ENCODE assay signal across 9 cellular contexts in the genomic region with DNA sequence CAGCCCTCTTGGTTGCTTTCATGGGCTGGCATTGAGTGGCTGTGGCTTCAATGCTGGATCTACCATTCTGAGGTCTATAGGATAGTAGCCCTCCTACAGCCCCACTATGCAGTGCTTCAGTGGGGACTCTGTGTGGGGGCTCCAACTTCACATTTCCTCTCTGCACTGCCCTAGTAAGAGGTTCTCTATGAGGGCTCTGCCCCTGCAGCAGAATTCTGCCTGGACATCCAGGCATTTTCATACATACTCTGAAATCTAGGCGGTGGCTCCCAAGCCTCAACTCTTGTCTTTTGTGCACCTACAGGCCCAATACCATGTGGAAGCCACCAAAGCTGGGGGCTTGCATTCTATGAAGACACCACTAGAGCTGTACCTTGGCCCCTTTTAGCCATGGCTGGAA.
"Had no signal": no experiment of that assay in that cellular context is flagged by ENCODE, and none has a peak within 500 bp of the region (broad histone marks: within the 10 kb centered on the region; RNA-seq: fewer than 3 reads in every experiment).

No MANE protein-coding gene starts in this region.

- H3K36me3 Mint-ChIP-seq: IgD-negative memory B cell had no signal

- FAIRE-seq: HepG2, HTR-8/SVneo, K562 had no signal

- H3K27ac ChIP-seq: HL-60, KMS-11 had no signal

- DNase-seq: IMR-90, KBM-7, KG1 had no signal

- H3K4me2 ChIP-seq: KMS-11 had no signal

- H3K4me3 Mint-ChIP-seq: IgD-negative memory B cell had no signal

- H3K4me3 ChIP-seq: K562 had no signal

- ATAC-seq: HepG2, K562 had no signal

- H3K27ac Mint-ChIP-seq: IgD-negative memory B cell had no signal

- H3K9ac ChIP-seq: KMS-11 had no signal
